15 cellular contexts compared by ENCODE assay signal in genomic region chr20:36614781-36615557, GRCh38. TPM values are rescaled to one million over a fixed set of nuclear protein-coding genes. Genes with fewer than 3 reads are reported as not detected.
DNase-seq lines count a peak whose midpoint lies in the region; ATAC-seq and TF ChIP-seq lines count a peak whose summit lies in the region.
"Had no signal": no experiment of that assay in that cellular context is flagged by ENCODE, and none has a peak within 500 bp of the region (broad histone marks: within the 10 kb centered on the region; RNA-seq: fewer than 3 reads in every experiment).

No MANE protein-coding gene starts in this region.

- no peaks in the 10 kb centered on the region for H3K27me3 Mint-ChIP-seq in activated T-helper 17 cell treated with anti-CD3 and anti-CD28 coated beads, Interleukin-2, amount 50 U/mL, for 72 hours

- WGBS in right lobe of liver (ENCODE audit: insufficient coverage, low coverage, low lambda C conversion rate, missing lambda C conversion rate) = 82% methylated on average over 11 of the region's 14 CpGs

- H3K9me3 Mint-ChIP-seq in activated T-helper 17 cell treated with anti-CD3 and anti-CD28 coated beads, Interleukin-2, amount 50 U/mL, for 72 hours = no peaks in the 10 kb centered on the region

- peak; percentile 24 for DNase-seq in NCI-H2196 (lab: John Stamatoyannopoulos, UW; ENCODE audit: unreplicated experiment)
- DNase-seq in NCI-H2196 treated with DMSO at 0.1 percent for 48 hours (lab: John Stamatoyannopoulos, UW; ENCODE audit: unreplicated experiment) = no peak
- DNase-seq in DMS53 treated with DMSO at 0.1 percent for 48 hours (lab: John Stamatoyannopoulos, UW; ENCODE audit: unreplicated experiment) = peak; percentile 33
- no peak for DNase-seq in right lobe of liver
- DNase-seq in lower lobe of right lung = no peak
- DNase-seq in vagina (ENCODE audit: extremely low spot score in 2 of 2) = no peak
- DNase-seq: left colon, NCI-H2081 had no signal

- no peak for TF ChIP-seq POLR2A in right lobe of liver (IDR thresholded peaks at IDR 0.05)
- no peak for TF ChIP-seq POLR2A in vagina (IDR thresholded peaks at IDR 0.05)

- TF ChIP-seq CTCF in right lobe of liver (IDR thresholded peaks at IDR 0.05) = no peak
- TF ChIP-seq CTCF in lower lobe of right lung (IDR thresholded peaks at IDR 0.05) = no peak
- no peak for TF ChIP-seq CTCF in vagina (IDR thresholded peaks at IDR 0.05)

- H3K4me1 Mint-ChIP-seq in activated T-helper 17 cell treated with anti-CD3 and anti-CD28 coated beads, Interleukin-2, amount 50 U/mL, for 72 hours = peaks cover 5% of the 10 kb centered on the region

- H3K27me3 ChIP-seq in right lobe of liver (no peaks in the 10 kb centered on the region), lower lobe of right lung (ENCODE audit: low read depth) (no peaks in the 10 kb centered on the region), vagina (no peaks in the 10 kb centered on the region)

- peak; percentile 25 for ATAC-seq in activated T-helper 17 cell treated with anti-CD3 and anti-CD28 coated beads, Interleukin-2, amount 50 U/mL, for 72 hours (replicated peaks)
- ATAC-seq in right lobe of liver (peak in 3 of 4 donors; percentile 13 to 31 (median 13)), lower lobe of right lung (no peak), GM21423 (IDR thresholded peaks at IDR 0.05; ENCODE audit: unreplicated experiment) (no peak)

- H3K27ac ChIP-seq in right lobe of liver = no peak overlapping the region
- H3K27ac ChIP-seq in lower lobe of right lung = no peak overlapping the region
- H3K27ac ChIP-seq in vagina = no peak overlapping the region
- H3K27ac ChIP-seq: 22Rv1, SK-N-MC had no signal

- H3K36me3 ChIP-seq in right lobe of liver (peaks cover 4 to 48% (median 30%) of the 10 kb centered on the region in 4 donors), lower lobe of right lung (peaks cover 61% of the 10 kb centered on the region), vagina (peaks cover 0 to 43% of the 10 kb centered on the region in 2 donors)

- H3K9me3 ChIP-seq in right lobe of liver = no peaks in the 10 kb centered on the region
- H3K9me3 ChIP-seq in lower lobe of right lung = no peaks in the 10 kb centered on the region
- no peaks in the 10 kb centered on the region for H3K9me3 ChIP-seq in vagina

- H3K4me1 ChIP-seq in right lobe of liver (no peaks in the 10 kb centered on the region), lower lobe of right lung (no peaks in the 10 kb centered on the region), vagina (no peaks in the 10 kb centered on the region)

- intact Hi-C loops in right lobe of liver (cut with DNase I) (loop anchor here in 1 of 2 donors (10.0 kb wide), 1 partner anchor 140 kb away; no protein-coding TSS in a partner anchor), lower lobe of right lung (cut with DNase I) (no loop called here), vagina (cut with DNase I) (no loop called here)

- H3K36me3 Mint-ChIP-seq in activated T-helper 17 cell treated with anti-CD3 and anti-CD28 coated beads, Interleukin-2, amount 50 U/mL, for 72 hours (ENCODE audit: low read depth) = peaks cover 69% of the 10 kb centered on the region

- H3K4me3 Mint-ChIP-seq in activated T-helper 17 cell treated with anti-CD3 and anti-CD28 coated beads, Interleukin-2, amount 50 U/mL, for 72 hours = no peak overlapping the region

- H3K4me3 ChIP-seq in right lobe of liver (no peak overlapping the region), lower lobe of right lung (no peak overlapping the region), vagina (no peak overlapping the region)
- H3K4me3 ChIP-seq: SK-N-MC, skin epidermis had no signal

- H3K27ac Mint-ChIP-seq in activated T-helper 17 cell treated with anti-CD3 and anti-CD28 coated beads, Interleukin-2, amount 50 U/mL, for 72 hours = peak overlapping the region; percentile 56

RNA-seq across cellular contexts. Expression of gene RAB5IF, which starts 9.4 kb away (rescaled TPM):
- total RNA-seq in activated T-helper 17 cell treated with anti-CD3 and anti-CD28 coated beads, Interleukin-2, amount 50 U/mL, for 72 hours = 100 to 1,000 TPM in 1 of 2 donors, 10 to 100 TPM in 1; 60.8 to 186 TPM
- 100 to 1,000 TPM in 5 of 6 experiments, 10 to 100 TPM in 1; 78.1 to 232 (median 125) TPM for total RNA-seq in right lobe of liver
- total RNA-seq in lower lobe of right lung = 100.0 TPM
- 64.3 TPM for total RNA-seq in vagina

RNA-seq across cellular contexts. Expression of gene SLA2, which starts 31.0 kb away (rescaled TPM):
- 10 to 100 TPM; 42.4 to 43.7 TPM for total RNA-seq in activated T-helper 17 cell treated with anti-CD3 and anti-CD28 coated beads, Interleukin-2, amount 50 U/mL, for 72 hours
- total RNA-seq in right lobe of liver (under 1 TPM; 0.18 to 0.50 (median 0.32) TPM), lower lobe of right lung (1.4 TPM), vagina (3.7 TPM)
- total RNA-seq: endothelial cell of umbilical vein, glomerular endothelial cell had no signal

RNA-seq across cellular contexts. Expression of gene TGIF2, which starts 41.6 kb away (rescaled TPM):
- total RNA-seq in activated T-helper 17 cell treated with anti-CD3 and anti-CD28 coated beads, Interleukin-2, amount 50 U/mL, for 72 hours = 10 to 100 TPM; 43.8 to 57.1 TPM
- total RNA-seq in right lobe of liver (1 to 10 TPM; 3.2 to 7.8 (median 5.9) TPM), lower lobe of right lung (12.4 TPM), vagina (9.3 TPM)

Comparison
In these comparisons a context has a peak if more than half of its experiments do, and no peak if none do; other contexts are left out.
1. DNase-seq: peak in NCI-H2196 (single experiment) and DMS53 treated with DMSO at 0.1 percent for 48 hours (single experiment); none in NCI-H2196 treated with DMSO at 0.1 percent for 48 hours (single experiment), right lobe of liver (0 of 3), lower lobe of right lung (single experiment) and vagina (0 of 2).
2. ATAC-seq: peak in activated T-helper 17 cell treated with anti-CD3 and anti-CD28 coated beads, Interleukin-2, amount 50 U/mL, for 72 hours (single experiment) and right lobe of liver (3 of 4); none in lower lobe of right lung (0 of 2) and GM21423 (single experiment).